Comparison of ENCODE assay signal across 20 cellular contexts in genomic region chr19:18878858-18879578, GRCh38. TPM values are rescaled to one million over a fixed set of nuclear protein-coding genes. Genes with fewer than 3 reads are reported as not detected.
DNase-seq lines count a peak whose midpoint lies in the region; ATAC-seq, FAIRE-seq and TF ChIP-seq lines count a peak whose summit lies in the region.
"Had no signal": no experiment of that assay in that cellular context is flagged by ENCODE, and none has a peak within 500 bp of the region (broad histone marks: within the 10 kb centered on the region; RNA-seq: fewer than 3 reads in every experiment).

No MANE protein-coding gene starts in this region.

- no peak for TF ChIP-seq RAD21 in A549 (conservative IDR thresholded peaks at IDR 0.05 in 1 of 2, IDR thresholded peaks at IDR 0.05 in 1 of 2)

- no peak for FAIRE-seq in A549 (lab: Jason Lieb, UNC)
- FAIRE-seq: endometrium, keratinocyte, pancreas, RCC 7860 had no signal

- ATAC-seq in A549 = peak; percentile 36 to 43; a peak in 5 of 6 replicates
- no peak for ATAC-seq in HG02973 (IDR thresholded peaks at IDR 0.05; ENCODE audit: unreplicated experiment)

- H3K4me3 ChIP-seq in A549 = no peak overlapping the region
- H3K4me3 ChIP-seq in SJCRH30 = no peak overlapping the region
- H3K4me3 ChIP-seq: pancreas, right atrium auricular region, stomach, tibial nerve had no signal

- no peak for TF ChIP-seq CTCF in A549 (IDR thresholded peaks at IDR 0.05)

- H3K27ac ChIP-seq in A549 (no peak overlapping the region), SJCRH30 (no peak overlapping the region)
- H3K27ac ChIP-seq: HL-60, pancreas, right atrium auricular region, stomach, tibial nerve had no signal

- no peak for TF ChIP-seq EP300 in A549 (IDR thresholded peaks at IDR 0.05)

- no peaks in the 10 kb centered on the region for H3K27me3 ChIP-seq in SJCRH30
- H3K27me3 ChIP-seq: pancreas, right atrium auricular region, stomach, tibial nerve had no signal

- DNase-seq in A549 (ENCODE audit: low read depth in 1 of 2, low spot score in 1 of 2) (no peak), COLO668 (lab: John Stamatoyannopoulos, UW; ENCODE audit: unreplicated experiment) (peak; percentile 47), NAMALWA (ENCODE audit: low spot score) (peak; percentile 42), iPS-NIHi7 (ENCODE audit: extremely low spot score) (peak; percentile 47), Ammon's horn (ENCODE audit: low spot score) (no peak), SJCRH30 (no peak)
- DNase-seq: activated CD4-positive, alpha-beta T cell treated with anti-CD3 and anti-CD28 coated beads for 4 hours; aorta had no signal

- no peaks in the 10 kb centered on the region for H3K9me3 ChIP-seq in A549
- H3K9me3 ChIP-seq in SJCRH30 (replicated peaks) = no peaks in the 10 kb centered on the region; the same call in 1 of the 2 replicates
- H3K9me3 ChIP-seq: pancreas, right atrium auricular region had no signal

- H3K4me1 ChIP-seq in A549 (no peaks in the 10 kb centered on the region), SJCRH30 (no peaks in the 10 kb centered on the region)
- H3K4me1 ChIP-seq: pancreas, right atrium auricular region, tibial nerve had no signal

- TF ChIP-seq POLR2A in A549 (IDR thresholded peaks at IDR 0.05; ENCODE audit: low read length) = no peak

- CTCF ChIA-PET in A549 (lab: Yijun Ruan, JAX) = interaction anchor here (0.6 to 2.3 kb wide), 3 partner anchors 16 to 393 kb away, joined by 3 to 9 read pairs (median 3); partner anchors contain the start of gene CERS1

- POLR2A ChIA-PET in A549 (lab: Yijun Ruan, JAX) = no interaction called here

- no peak overlapping the region for H3K4me2 ChIP-seq in A549

- no peaks in the 10 kb centered on the region for H3K36me3 ChIP-seq in SJCRH30
- H3K36me3 ChIP-seq: pancreas, right atrium auricular region had no signal

- WGBS in A549 (ENCODE audit: missing lambda C conversion rate) = 94% methylated on average over 24 of the region's 34 CpGs

TF ChIP-seq in A549, 52 proteins besides CTCF, POLR2A, EP300 and RAD21:
- TF ChIP-seq TP53 (CRISPR knock-in tag; IDR thresholded peaks at IDR 0.05) (no peak), MAX (IDR thresholded peaks at IDR 0.05) (no peak), BHLHE40 (IDR thresholded peaks at IDR 0.05; ENCODE audit: low read depth, low read length) (no peak), MYC (IDR thresholded peaks at IDR 0.05; ENCODE audit: borderline replicate concordance, low read length) (no peak), PBX3 (IDR thresholded peaks at IDR 0.05) (no peak), CBX8 (IDR thresholded peaks at IDR 0.05) (no peak), RFX5 (IDR thresholded peaks at IDR 0.05) (no peak), HOXB5 (CRISPR knock-in tag; IDR thresholded peaks at IDR 0.05) (no peak), CEBPB (IDR thresholded peaks at IDR 0.05) (no peak), SREBF2 (IDR thresholded peaks at IDR 0.05) (no peak), TFCP2L1 (CRISPR knock-in tag; IDR thresholded peaks at IDR 0.05) (no peak), MAFK (IDR thresholded peaks at IDR 0.05; ENCODE audit: partially characterized antibody) (no peak), ZFP36 (IDR thresholded peaks at IDR 0.05; ENCODE audit: borderline replicate concordance, partially characterized antibody) (no peak), ZSCAN20 (CRISPR knock-in tag; IDR thresholded peaks at IDR 0.05) (no peak), JUNB (IDR thresholded peaks at IDR 0.05) (no peak), HOXA7 (CRISPR knock-in tag; IDR thresholded peaks at IDR 0.05) (no peak), PHF8 (IDR thresholded peaks at IDR 0.05; ENCODE audit: borderline replicate concordance, low read depth) (no peak)

RNA-seq across cellular contexts. Expression of gene CERS1, which starts 16.9 kb away (rescaled TPM):
- polyA plus RNA-seq in A549 (2011; rRNA removed) (1.7 and 2.4 TPM in 2 replicates), A549 (2017; fragmentation: RNase III; extraction: RNeasy Plus Mini Kit Qiagen cat#74134 plus additional on column Dnase treatment) (3.4 to 4.4 TPM (median 3.7 TPM) in 3 replicates)
- polyA plus RNA-seq in A549 (2012; cell fraction: cytosol; rRNA removed) = 4.5 and 6.8 TPM in 2 replicates
- 6.6 and 7.7 TPM in 2 replicates for polyA plus RNA-seq in A549 (2012; cell fraction: nucleus; rRNA removed)
- 4.7 and 4.9 TPM in 2 replicates for polyA minus RNA-seq in A549 (2011; rRNA and poly(A)+ RNA removed)
- total RNA-seq in SJCRH30 (2014; rRNA removed; shearing (Covaris generic)) = 6.1 TPM in 2 replicates
- total RNA-seq: activated T-helper 17 cell treated with anti-CD3 and anti-CD28 coated beads, Interleukin-2, amount 50 U/mL, for 72 hours; CD4-positive, alpha-beta memory T cell had no signal
- polyA plus RNA-seq: CD4-positive, alpha-beta memory T cell; liver had no signal

RNA-seq across cellular contexts. Expression of gene COPE, which starts 40.2 kb away (rescaled TPM):
- polyA plus RNA-seq in A549 (2011; rRNA removed) = 91.8 and 94.0 TPM in 2 replicates
- 239 and 272 TPM in 2 replicates for polyA plus RNA-seq in A549 (2012; cell fraction: cytosol; rRNA removed)
- 224 and 310 TPM in 2 replicates for polyA plus RNA-seq in A549 (2012; cell fraction: nucleus; rRNA removed)
- 109 to 114 TPM (median 112 TPM) in 3 replicates for polyA plus RNA-seq in A549 (2017; fragmentation: RNase III; extraction: RNeasy Plus Mini Kit Qiagen cat#74134 plus additional on column Dnase treatment)
- polyA minus RNA-seq in A549 (2011; rRNA and poly(A)+ RNA removed) = 82.9 and 88.2 TPM in 2 replicates
- total RNA-seq in SJCRH30 (2014; rRNA removed; shearing (Covaris generic)) = 120 and 134 TPM in 2 replicates

RNA-seq across cellular contexts. Expression of gene DDX49, which starts 40.5 kb away (rescaled TPM):
- polyA plus RNA-seq in A549 (2011; rRNA removed) (23.2 and 23.4 TPM in 2 replicates), A549 (2017; fragmentation: RNase III; extraction: RNeasy Plus Mini Kit Qiagen cat#74134 plus additional on column Dnase treatment) (31.5 to 36.0 TPM (median 33.9 TPM) in 3 replicates)
- polyA plus RNA-seq in A549 (2012; cell fraction: cytosol; rRNA removed) = 45.7 and 48.4 TPM in 2 replicates
- 53.3 and 69.8 TPM in 2 replicates for polyA plus RNA-seq in A549 (2012; cell fraction: nucleus; rRNA removed)
- 32.5 and 49.9 TPM in 2 replicates for polyA minus RNA-seq in A549 (2011; rRNA and poly(A)+ RNA removed)
- total RNA-seq in SJCRH30 (2014; rRNA removed; shearing (Covaris generic)) = 41.8 and 42.9 TPM in 2 replicates

RNA-seq across cellular contexts. Expression of gene UPF1, which starts 47.3 kb away (rescaled TPM):
- 19.2 and 29.6 TPM in 2 replicates for polyA plus RNA-seq in A549 (2011; rRNA removed)
- 20.0 and 24.8 TPM in 2 replicates for polyA plus RNA-seq in A549 (2012; cell fraction: cytosol; rRNA removed)
- 90.7 and 95.7 TPM in 2 replicates for polyA plus RNA-seq in A549 (2012; cell fraction: nucleus; rRNA removed)
- 27.9 to 28.6 TPM (median 28.2 TPM) in 3 replicates for polyA plus RNA-seq in A549 (2017; fragmentation: RNase III; extraction: RNeasy Plus Mini Kit Qiagen cat#74134 plus additional on column Dnase treatment)
- polyA minus RNA-seq in A549 (2011; rRNA and poly(A)+ RNA removed) = 45.6 and 52.9 TPM in 2 replicates
- total RNA-seq in SJCRH30 (2014; rRNA removed; shearing (Covaris generic)) = 50.4 and 53.0 TPM in 2 replicates

Comparison
In these comparisons a context has a peak if more than half of its experiments do, and no peak if none do; other contexts are left out.
1. DNase-seq: peak in COLO668 (single experiment), NAMALWA (single experiment) and iPS-NIHi7 (single experiment); none in A549 (0 of 2), Ammon's horn (single experiment) and SJCRH30 (0 of 2).